8 cellular contexts compared by ENCODE assay signal in genomic region chr4:38034986-38035882, GRCh38.
A peak's percentile ranks its signal among the peaks of the same experiment; 100 is the strongest.
DNase-seq lines count a peak whose midpoint lies in the region; ATAC-seq, FAIRE-seq and TF ChIP-seq lines count a peak whose summit lies in the region.

No MANE protein-coding gene starts in this region.

- TF ChIP-seq EP300 in H1 (IDR thresholded peaks at IDR 0.05; ENCODE audit: borderline replicate concordance in 1 of 2, low read depth in 2 of 2, low read length in 2 of 2), result no peak

- no peak overlapping the region for H3K56ac ChIP-seq in H1 (replicated peaks; ENCODE audit: insufficient read length, low read depth, low read length)

- H3K4me3 ChIP-seq in H1 (ENCODE audit: extremely low read depth in 1 of 4, insufficient read depth in 2 of 4, low read depth in 3 of 4, low read length in 4 of 4) (no peak overlapping the region), mucosa of descending colon (no peak overlapping the region)

- no peaks in the 10 kb centered on the region for H3K23me2 ChIP-seq in H1 (ENCODE audit: low read depth, low read length)

- no peak overlapping the region for H2BK20ac ChIP-seq in H1 (ENCODE audit: low read length)

- peak; percentile 79 to 82 for TF ChIP-seq RAD21 in H1 (IDR thresholded peaks at IDR 0.05 in 1 of 2, conservative IDR thresholded peaks at IDR 0.05 in 1 of 2; ENCODE audit: low read depth in 2 of 2, low read length in 2 of 2)

- H3K79me1 ChIP-seq in H1 (ENCODE audit: low read depth, low read length), result no peaks in the 10 kb centered on the region

- no peak overlapping the region for H2BK120ac ChIP-seq in H1 (replicated peaks; ENCODE audit: low read depth, low read length)

- CTCF ChIA-PET in H1 (lab: Charles Lee; ENCODE audit: partially characterized antibody), result interaction anchor here (0.6 to 4.3 kb wide), 29 partner anchors 9 to 656 kb away, joined by 3 to 19 read pairs (median 4); no protein-coding TSS in a partner anchor

- peak; percentile 33 to 38 for DNase-seq in stimulated activated CD4-positive, alpha-beta T cell treated with anti-CD3 and anti-CD28 coated beads, Interleukin-2, amount 100 ng/mL, for 48 hours
- no peak for DNase-seq in stimulated activated CD4-positive, alpha-beta T cell treated with anti-CD3 and anti-CD28 coated beads, Interleukin-1b, Interleukin-23, amount 100 ng/mL, for 48 hours
- DNase-seq in M059J (ENCODE audit: low read depth) (peak; percentile 70), SHP77 (lab: John Stamatoyannopoulos, UW) (peak; percentile 25 to 30), H1 (ENCODE audit: low read depth in 1 of 2, low spot score in 2 of 2) (no peak), mucosa of descending colon (peak in 1 of 3 donors; percentile 70)

- FAIRE-seq in H1 (lab: Jason Lieb, UNC), result no peak

- H3K36me3 ChIP-seq in H1 (ENCODE audit: control insufficient read depth in 2 of 4, insufficient read depth in 4 of 4, low read length in 3 of 4) (peaks cover 3 to 14% (median 10%) of the 10 kb centered on the region in 4 experiments; a peak in 7 of 8 replicates), mucosa of descending colon (ENCODE audit: low read depth) (no peaks in the 10 kb centered on the region)

- ATAC-seq in mucosa of descending colon, result peak; percentile 48
- ATAC-seq in GM21528 (IDR thresholded peaks at IDR 0.05; ENCODE audit: low FRiP score, unreplicated experiment), result no peak
- ATAC-seq in GM19463 (IDR thresholded peaks at IDR 0.05; ENCODE audit: unreplicated experiment), result no peak

- no peak overlapping the region for H3K9ac ChIP-seq in H1 (replicated peaks in 1 of 4; ENCODE audit: extremely low read depth in 1 of 4, low read depth in 3 of 4, low read length in 3 of 4)

- H4K20me1 ChIP-seq in H1 (replicated peaks in 1 of 2; ENCODE audit: control insufficient read depth in 1 of 2, insufficient read depth in 2 of 2, low read length in 2 of 2), result no peaks in the 10 kb centered on the region

- no peak overlapping the region for H3K18ac ChIP-seq in H1 (ENCODE audit: extremely low read depth, low read length)

- H3K79me2 ChIP-seq in H1 (ENCODE audit: control insufficient read depth in 1 of 2, insufficient read depth in 2 of 2, low read length in 2 of 2), result no peaks in the 10 kb centered on the region

- intact Hi-C loops in mucosa of descending colon (cut with DNase I, micrococcal nuclease), result loop anchor here (5.0 to 10.0 kb wide), 2 partner anchors 210 to 233 kb away; partner anchors contain the start of gene PGM2 (in 1 of the 2)

- no peak overlapping the region for H2BK12ac ChIP-seq in H1 (ENCODE audit: low read depth, low read length)

- no peak overlapping the region for H2BK5ac ChIP-seq in H1 (ENCODE audit: low read depth, low read length)

- no peak overlapping the region for H3K23ac ChIP-seq in H1 (ENCODE audit: insufficient read length)

- H4K91ac ChIP-seq in H1 (replicated peaks; ENCODE audit: insufficient read length, low read length), result no peak overlapping the region

- no peak overlapping the region for H2AK5ac ChIP-seq in H1 (ENCODE audit: low read depth, low read length)

- 77% methylated on average over 11 of the region's 11 CpGs; no CpG with 5 or more reads in 1 of the 2 experiments for WGBS in H1 (ENCODE audit: extremely low coverage in 1 of 2, insufficient coverage in 1 of 2, insufficient read length in 1 of 2, insufficient replicate concordance in 2 of 2, low coverage in 1 of 2, low lambda C conversion rate in 2 of 2, missing lambda C conversion rate in 1 of 2), 2 experiments

- no peak overlapping the region for H3K4ac ChIP-seq in H1 (replicated peaks; ENCODE audit: insufficient read length, low read depth, low read length)

- no peak overlapping the region for H2AFZ ChIP-seq in H1 (ENCODE audit: low read length)

- H3K4me2 ChIP-seq in H1 (ENCODE audit: insufficient read depth in 1 of 2, low read depth in 2 of 2, low read length in 2 of 2), result no peak overlapping the region

- no peak overlapping the region for H3K27ac ChIP-seq in H1 (ENCODE audit: low read depth, low read length)

- no peak overlapping the region for H4K8ac ChIP-seq in H1 (ENCODE audit: extremely low read depth, insufficient read depth, low read length)

- TF ChIP-seq CTCF in H1 (IDR thresholded peaks at IDR 0.05; ENCODE audit: control extremely low read depth in 1 of 3, insufficient read depth in 1 of 3, low read depth in 1 of 3, low read length in 3 of 3), result peak in 2 of 3 experiments; percentile 49 to 52; a peak in 2 of 4 replicates
- peak; percentile 23 for TF ChIP-seq CTCF in mucosa of descending colon (IDR thresholded peaks at IDR 0.05)

- H3K9me3 ChIP-seq in H1 (ENCODE audit: insufficient read depth in 2 of 2, low read depth in 1 of 2, low read length in 1 of 2), result no peaks in the 10 kb centered on the region
- no peaks in the 10 kb centered on the region for H3K9me3 ChIP-seq in mucosa of descending colon

- no peaks in the 10 kb centered on the region for H3K4me1 ChIP-seq in H1 (replicated peaks in 1 of 4; ENCODE audit: control insufficient read depth in 3 of 4, insufficient read depth in 4 of 4, low read length in 3 of 4)
- H3K4me1 ChIP-seq in mucosa of descending colon (ENCODE audit: low read depth), result no peaks in the 10 kb centered on the region

- H2BK15ac ChIP-seq in H1 (ENCODE audit: low read length), result no peak overlapping the region

- no peak for TF ChIP-seq POLR2A in H1 (IDR thresholded peaks at IDR 0.05; ENCODE audit: control extremely low read depth in 1 of 2, low read depth in 2 of 2, low read length in 2 of 2)

- no peak overlapping the region for H3K14ac ChIP-seq in H1 (ENCODE audit: insufficient read length)

- POLR2A ChIA-PET in H1 (lab: Charles Lee; ENCODE audit: partially characterized antibody), result interaction anchor here (1.0 to 1.2 kb wide), 2 partner anchors 47 to 59 kb away, joined by 3 to 7 read pairs; no protein-coding TSS in a partner anchor

- no peak overlapping the region for H4K5ac ChIP-seq in H1 (ENCODE audit: insufficient read length, low read depth, low read length)

- no peaks in the 10 kb centered on the region for H3K27me3 ChIP-seq in H1 (replicated peaks in 1 of 4; ENCODE audit: control insufficient read depth in 3 of 4, extremely low read depth in 1 of 4, insufficient read depth in 3 of 4, low read length in 3 of 4)

TF ChIP-seq in H1, 55 proteins besides CTCF, POLR2A, EP300 and RAD21:
- TF ChIP-seq EGR1 (IDR thresholded peaks at IDR 0.05; ENCODE audit: borderline replicate concordance, low read depth, low read length), result no peak
- TF ChIP-seq BRCA1 (IDR thresholded peaks at IDR 0.05; ENCODE audit: low read depth, low read length), result no peak
- no peak for TF ChIP-seq CHD1 (IDR thresholded peaks at IDR 0.05; ENCODE audit: low read depth, low read length)
- no peak for TF ChIP-seq SRF (IDR thresholded peaks at IDR 0.05; ENCODE audit: low read depth, low read length)
- TF ChIP-seq PHF8 (conservative IDR thresholded peaks at IDR 0.05; ENCODE audit: low read depth, low read length), result no peak
- no peak for TF ChIP-seq RFX5 (IDR thresholded peaks at IDR 0.05; ENCODE audit: borderline replicate concordance, low read depth, low read length)
- no peak for TF ChIP-seq ZNF274 (IDR thresholded peaks at IDR 0.05; ENCODE audit: borderline replicate concordance, extremely low read depth, low read length)
- no peak for TF ChIP-seq SAP30 (IDR thresholded peaks at IDR 0.05; ENCODE audit: insufficient read depth, insufficient replicate concordance, low read length)
- no peak for TF ChIP-seq TAF7 (optimal IDR thresholded peaks at IDR 0.05; ENCODE audit: borderline replicate concordance, low read depth, low read length)
- TF ChIP-seq TBP (IDR thresholded peaks at IDR 0.05; ENCODE audit: low read depth, low read length), result no peak
- no peak for TF ChIP-seq MAFK (IDR thresholded peaks at IDR 0.05; ENCODE audit: low read depth, low read length)

Comparison
In these comparisons a context has a peak if more than half of its experiments do, and no peak if none do; other contexts are left out.
1. DNase-seq: peak in stimulated activated CD4-positive, alpha-beta T cell treated with anti-CD3 and anti-CD28 coated beads, Interleukin-2, amount 100 ng/mL, for 48 hours (2 of 2), M059J (single experiment) and SHP77 (2 of 2); none in stimulated activated CD4-positive, alpha-beta T cell treated with anti-CD3 and anti-CD28 coated beads, Interleukin-1b, Interleukin-23, amount 100 ng/mL, for 48 hours (single experiment) and H1 (0 of 2).